In genomic region chr6:33126101-33126714, GRCh38 we compare ENCODE assay signal across 1 cellular context.
A peak's percentile ranks its signal among the peaks of the same experiment; 100 is the strongest.
TF ChIP-seq lines count a peak whose summit lies in the region.

No MANE protein-coding gene starts in this region.

TF ChIP-seq in GM12878, 131 proteins besides CTCF, POLR2A, EP300 and RAD21 (continued from another document):
- TF ChIP-seq CEBPZ (IDR thresholded peaks at IDR 0.05; ENCODE audit: low read depth, low read length) = no peak
- TF ChIP-seq YBX1 (IDR thresholded peaks at IDR 0.05) = no peak
- TF ChIP-seq KDM1A (IDR thresholded peaks at IDR 0.05; ENCODE audit: borderline replicate concordance) = no peak
- no peak for TF ChIP-seq USF1 (IDR thresholded peaks at IDR 0.05; ENCODE audit: borderline replicate concordance, extremely low read length, insufficient read depth, low read depth, low read length)
- no peak for TF ChIP-seq ETV6 (conservative IDR thresholded peaks at IDR 0.05 in 1 of 2, IDR thresholded peaks at IDR 0.05 in 1 of 2; ENCODE audit: borderline replicate concordance in 1 of 2, low read depth in 1 of 2)
- 0 out of 2 replicates have a peak, but pooled peaks have one; percentile 17 for TF ChIP-seq YY1 (IDR thresholded peaks at IDR 0.05; ENCODE audit: low read depth, low read length)
- TF ChIP-seq NR2C2 (IDR thresholded peaks at IDR 0.05; ENCODE audit: borderline replicate concordance, control insufficient read depth, insufficient read length, low read depth) = no peak
- TF ChIP-seq CBFB (IDR thresholded peaks at IDR 0.05; ENCODE audit: low read depth) = no peak
- TF ChIP-seq CEBPB (IDR thresholded peaks at IDR 0.05; ENCODE audit: borderline replicate concordance in 1 of 2, low read depth in 2 of 2, low read length in 2 of 2) = no peak
- no peak for TF ChIP-seq RB1 (IDR thresholded peaks at IDR 0.05; ENCODE audit: borderline replicate concordance)
- TF ChIP-seq MAX (IDR thresholded peaks at IDR 0.05; ENCODE audit: low read depth, low read length) = no peak
- TF ChIP-seq ZBTB33 (IDR thresholded peaks at IDR 0.05) = no peak
- TF ChIP-seq IRF4 (IDR thresholded peaks at IDR 0.05; ENCODE audit: low read depth, low read length) = no peak
- no peak for TF ChIP-seq ZBTB11 (CRISPR knock-in tag; IDR thresholded peaks at IDR 0.05)
- TF ChIP-seq SMC3 (IDR thresholded peaks at IDR 0.05; ENCODE audit: borderline replicate concordance, low read length) = peak; percentile 34; the same call in 1 of the 2 replicates
